In genomic region chr5:14908195-14908594, GRCh38 we compare ENCODE assay signal across 20 cellular contexts. TPM values are rescaled to one million over a fixed set of nuclear protein-coding genes. Genes with fewer than 3 reads are reported as not detected.
DNase-seq lines count a peak whose midpoint lies in the region; ATAC-seq and TF ChIP-seq lines count a peak whose summit lies in the region.
"Had no signal": no experiment of that assay in that cellular context is flagged by ENCODE, and none has a peak within 500 bp of the region (broad histone marks: within the 10 kb centered on the region; RNA-seq: fewer than 3 reads in every experiment).

No MANE protein-coding gene starts in this region.

- peak; percentile 51 for DNase-seq in GM03348 (ENCODE audit: low spot score)
- peak; percentile 53 for DNase-seq in LHCN-M2 (ENCODE audit: low read depth)
- no peak for DNase-seq in chondrocyte (ENCODE audit: low spot score)
- DNase-seq in left ventricle myocardium superior: peak; percentile 51
- DNase-seq in suprapubic skin (ENCODE audit: low spot score in 2 of 2): no peak
- DNase-seq in coronary artery (ENCODE audit: low spot score): no peak
- DNase-seq in activated CD4-positive, alpha-beta T cell treated with anti-CD3 and anti-CD28 coated beads for 36 hours: no peak
- DNase-seq: activated CD4-positive, alpha-beta T cell treated with anti-CD3 and anti-CD28 coated beads, Interleukin-2, amount 10 ng/mL, durations not matched to agents 7 days and 5 days; CD8-positive, alpha-beta T cell; DND-41; head of caudate nucleus; MM.1S; naive thymus-derived CD8-positive, alpha-beta T cell; pancreas; SHP77; stimulated activated naive CD4-positive, alpha-beta T cell; T-helper 1 cell; thyroid gland had no signal

- H3K27ac ChIP-seq in suprapubic skin (no peak overlapping the region), coronary artery (no peak overlapping the region)
- H3K27ac ChIP-seq: breast epithelium, pancreas, thyroid gland had no signal

- no peaks in the 10 kb centered on the region for H3K9me3 Mint-ChIP-seq in chondrocyte (ENCODE audit: low read depth)
- no peaks in the 10 kb centered on the region for H3K9me3 Mint-ChIP-seq in activated CD4-positive, alpha-beta T cell treated with anti-CD3 and anti-CD28 coated beads for 36 hours (ENCODE audit: low read depth)
- H3K9me3 Mint-ChIP-seq: activated CD4-positive, alpha-beta T cell treated with anti-CD3 and anti-CD28 coated beads, Interleukin-2, amount 10 ng/mL, durations not matched to agents 7 days and 5 days; CD8-positive, alpha-beta T cell; naive thymus-derived CD8-positive, alpha-beta T cell had no signal

- 59% methylated on average over 6 of the region's 6 CpGs for WGBS in suprapubic skin

- TF ChIP-seq POLR2A in suprapubic skin (IDR thresholded peaks at IDR 0.05): no peak

- H3K36me3 Mint-ChIP-seq in chondrocyte (ENCODE audit: low read depth): no peaks in the 10 kb centered on the region
- no peaks in the 10 kb centered on the region for H3K36me3 Mint-ChIP-seq in activated CD4-positive, alpha-beta T cell treated with anti-CD3 and anti-CD28 coated beads for 36 hours (ENCODE audit: low read depth)
- H3K36me3 Mint-ChIP-seq: CD8-positive, alpha-beta T cell; naive thymus-derived CD8-positive, alpha-beta T cell had no signal

- ATAC-seq in left ventricle myocardium superior: peak; percentile 85
- no peak for ATAC-seq in activated CD4-positive, alpha-beta T cell treated with anti-CD3 and anti-CD28 coated beads for 36 hours
- ATAC-seq: CD8-positive, alpha-beta T cell; esophagus mucosa; naive thymus-derived CD8-positive, alpha-beta T cell; pancreas had no signal

- H3K27ac Mint-ChIP-seq in chondrocyte (ENCODE audit: unreplicated experiment): peak overlapping the region; percentile 49
- H3K27ac Mint-ChIP-seq in activated CD4-positive, alpha-beta T cell treated with anti-CD3 and anti-CD28 coated beads for 36 hours: no peak overlapping the region
- H3K27ac Mint-ChIP-seq: activated CD4-positive, alpha-beta T cell treated with anti-CD3 and anti-CD28 coated beads, Interleukin-2, amount 10 ng/mL, durations not matched to agents 7 days and 5 days; CD8-positive, alpha-beta T cell; naive thymus-derived CD8-positive, alpha-beta T cell had no signal

- no peaks in the 10 kb centered on the region for H3K9me3 ChIP-seq in suprapubic skin
- H3K9me3 ChIP-seq: breast epithelium, pancreas, thyroid gland had no signal

- TF ChIP-seq CTCF in chondrocyte (IDR thresholded peaks at IDR 0.05) (no peak), suprapubic skin (IDR thresholded peaks at IDR 0.05) (no peak), coronary artery (IDR thresholded peaks at IDR 0.05) (no peak)

- intact Hi-C loops in left ventricle myocardium superior (cut with micrococcal nuclease): no loop called here
- intact Hi-C loops in activated CD4-positive, alpha-beta T cell treated with anti-CD3 and anti-CD28 coated beads for 36 hours (cut with DNase I, micrococcal nuclease): no loop called here

- H3K27me3 ChIP-seq in suprapubic skin: no peaks in the 10 kb centered on the region
- H3K27me3 ChIP-seq: breast epithelium, pancreas, thyroid gland had no signal

- CTCF ChIA-PET in activated CD4-positive, alpha-beta T cell treated with anti-CD3 and anti-CD28 coated beads for 36 hours (lab: Charles Lee): no interaction called here

- H3K4me3 ChIP-seq in suprapubic skin: no peak overlapping the region
- H3K4me3 ChIP-seq in coronary artery: no peak overlapping the region
- H3K4me3 ChIP-seq: breast epithelium, pancreas, thyroid gland had no signal

- no peak overlapping the region for H3K4me3 Mint-ChIP-seq in chondrocyte (ENCODE audit: unreplicated experiment)
- no peak overlapping the region for H3K4me3 Mint-ChIP-seq in activated CD4-positive, alpha-beta T cell treated with anti-CD3 and anti-CD28 coated beads for 36 hours
- H3K4me3 Mint-ChIP-seq: activated CD4-positive, alpha-beta T cell treated with anti-CD3 and anti-CD28 coated beads, Interleukin-2, amount 10 ng/mL, durations not matched to agents 7 days and 5 days; CD8-positive, alpha-beta T cell; naive thymus-derived CD8-positive, alpha-beta T cell had no signal

- no peak for TF ChIP-seq EP300 in suprapubic skin (IDR thresholded peaks at IDR 0.05)

- peaks cover 2% of the 10 kb centered on the region for H3K4me1 ChIP-seq in suprapubic skin
- H3K4me1 ChIP-seq: pancreas, thyroid gland had no signal

- no peaks in the 10 kb centered on the region for H3K27me3 Mint-ChIP-seq in chondrocyte (ENCODE audit: low read depth)
- no peaks in the 10 kb centered on the region for H3K27me3 Mint-ChIP-seq in activated CD4-positive, alpha-beta T cell treated with anti-CD3 and anti-CD28 coated beads for 36 hours

- POLR2A ChIA-PET in activated CD4-positive, alpha-beta T cell treated with anti-CD3 and anti-CD28 coated beads for 36 hours (lab: Charles Lee): no interaction called here

- H3K36me3 ChIP-seq in suprapubic skin: no peaks in the 10 kb centered on the region
- H3K36me3 ChIP-seq: breast epithelium, pancreas, thyroid gland had no signal

- H3K4me1 Mint-ChIP-seq in chondrocyte (ENCODE audit: low read depth): peaks cover 16% of the 10 kb centered on the region
- H3K4me1 Mint-ChIP-seq in activated CD4-positive, alpha-beta T cell treated with anti-CD3 and anti-CD28 coated beads for 36 hours: no peaks in the 10 kb centered on the region
- H3K4me1 Mint-ChIP-seq: activated CD4-positive, alpha-beta T cell treated with anti-CD3 and anti-CD28 coated beads, Interleukin-2, amount 10 ng/mL, durations not matched to agents 7 days and 5 days; naive thymus-derived CD8-positive, alpha-beta T cell had no signal

RNA-seq across cellular contexts. Expression of gene ANKH, which starts 36.6 kb away (rescaled TPM):
- total RNA-seq in LHCN-M2 (2014; rRNA removed): 18.5 and 27.3 TPM in 2 replicates
- 22.4 TPM for polyA plus RNA-seq in LHCN-M2 (2012)
- total RNA-seq in chondrocyte: 97.2 to 117 TPM (median 114 TPM) in 3 replicates
- 166 TPM for total RNA-seq in left ventricle myocardium superior
- total RNA-seq in suprapubic skin: 10 to 100 TPM; 59.8 to 86.1 (median 70.4) TPM
- 10 to 100 TPM; 72.8 to 76.4 TPM for total RNA-seq in activated CD4-positive, alpha-beta T cell treated with anti-CD3 and anti-CD28 coated beads for 36 hours

Comparison
In these comparisons a context has a peak if more than half of its experiments do, and no peak if none do; other contexts are left out.
1. DNase-seq: peak in GM03348 (single experiment), LHCN-M2 (single experiment) and left ventricle myocardium superior (single experiment); none in chondrocyte (single experiment), suprapubic skin (0 of 2), coronary artery (single experiment) and activated CD4-positive, alpha-beta T cell treated with anti-CD3 and anti-CD28 coated beads for 36 hours (single experiment).